1 cellular context compared by ENCODE assay signal in the genomic region with DNA sequence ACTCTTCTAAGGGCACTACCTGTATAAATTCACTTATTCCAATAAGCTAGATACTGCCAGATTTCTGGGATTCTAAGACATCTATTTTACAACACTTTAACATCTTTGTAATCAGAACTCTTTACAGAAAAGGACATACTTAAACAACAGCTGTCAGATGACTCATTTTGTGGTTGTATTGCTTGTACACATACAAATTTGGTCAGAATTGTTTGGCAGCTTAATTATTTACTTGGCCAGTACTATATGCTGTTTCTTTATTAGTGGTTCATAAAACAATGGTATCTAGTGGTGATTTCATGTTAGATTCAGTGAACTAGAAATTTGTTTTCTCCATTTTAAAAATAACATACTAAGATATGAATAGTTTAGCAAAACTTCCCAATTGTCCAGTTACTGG.
TF ChIP-seq lines count a peak whose summit lies in the region.

No MANE protein-coding gene starts in this region.

TF ChIP-seq in HepG2, 621 proteins besides CTCF, POLR2A, EP300 and RAD21:
- TF ChIP-seq HCFC1 (IDR thresholded peaks at IDR 0.05; ENCODE audit: low read depth, low read length): no peak
